In genomic region chr11:69288883-69289242, GRCh38 we compare ENCODE assay signal across 28 cellular contexts. TPM values are rescaled to one million over a fixed set of nuclear protein-coding genes. Genes with fewer than 3 reads are reported as not detected.
"Had no signal": no experiment of that assay in that cellular context is flagged by ENCODE, and none has a peak within 500 bp of the region (broad histone marks: within the 10 kb centered on the region; RNA-seq: fewer than 3 reads in every experiment).

No MANE protein-coding gene starts in this region.

- H3K4me3 Mint-ChIP-seq: activated naive CD8-positive, alpha-beta T cell; activated T-cell treated with anti-CD3 and anti-CD28 coated beads, Interleukin-2, amount 50 U/mL, for 72 hours; nephron; stimulated activated memory B cell treated with anti-CD40 and anti-IgM and Interleukin-4, amounts not matched to agents 10 μg/mL and 1 μg/mL and 100 μg/mL, for 72 hours; stimulated activated naive CD8-positive, alpha-beta T cell treated with anti-CD3 and anti-CD28 coated beads, Interleukin-15, amount 100 ng/mL, for 72 hours had no signal

- H3K9me3 Mint-ChIP-seq: activated T-cell treated with anti-CD3 and anti-CD28 coated beads, Interleukin-2, amount 50 U/mL, for 72 hours; nephron; stimulated activated memory B cell treated with anti-CD40 and anti-IgM and Interleukin-4, amounts not matched to agents 10 μg/mL and 1 μg/mL and 100 μg/mL, for 72 hours; stimulated activated naive CD8-positive, alpha-beta T cell treated with anti-CD3 and anti-CD28 coated beads, Interleukin-15, amount 100 ng/mL, for 72 hours had no signal

- H3K27ac ChIP-seq: coronary artery, dorsolateral prefrontal cortex, heart left ventricle, lower lobe of right lung, neutrophil, ovary, sigmoid colon, thyroid gland had no signal

- FAIRE-seq: bronchial epithelial cell had no signal

- DNase-seq: activated CD4-positive, alpha-beta T cell treated with anti-CD3 and anti-CD28 coated beads for 4 hours; activated CD4-positive, alpha-beta T cell treated with anti-CD3 and anti-CD28 coated beads, Interleukin-2, amount 50 U/mL, for 4 hours; activated naive CD4-positive, alpha-beta T cell; activated T-cell treated with anti-CD3 and anti-CD28 coated beads for 4 hours; activated T-cell treated with anti-CD3 and anti-CD28 coated beads, Interleukin-2, amount 50 U/mL, for 72 hours; anterior cingulate cortex; dorsolateral prefrontal cortex; foreskin fibroblast; kidney glomerular epithelial cell; ovary; sigmoid colon; stimulated activated CD4-positive, alpha-beta T cell treated with anti-CD3 and anti-CD28 coated beads, Interleukin-1b, Interleukin-23, amount 100 ng/mL, for 48 hours; stimulated activated CD4-positive, alpha-beta T cell treated with anti-CD3 and anti-CD28 coated beads, Interleukin-4, amount 100 ng/mL, for 4 hours; stimulated activated CD8-positive, alpha-beta memory T cell treated with anti-CD3 and anti-CD28 coated beads, Interleukin-4, amount 100 ng/mL, for 48 hours; stimulated activated naive CD8-positive, alpha-beta T cell treated with anti-CD3 and anti-CD28 coated beads, Interleukin-15, amount 100 ng/mL, for 72 hours; thyroid gland had no signal

- H3K4me3 ChIP-seq: coronary artery, dorsolateral prefrontal cortex, heart left ventricle, mucosa of descending colon, ovary, sigmoid colon, smooth muscle cell, thyroid gland, upper lobe of right lung had no signal

- H3K27me3 ChIP-seq: heart left ventricle, neutrophil, ovary, thyroid gland, upper lobe of right lung had no signal

- ATAC-seq: activated T-cell treated with anti-CD3 and anti-CD28 coated beads, Interleukin-2, amount 50 U/mL, for 72 hours; heart left ventricle; stimulated activated memory B cell treated with anti-CD40 and anti-IgM and Interleukin-4, amounts not matched to agents 10 μg/mL and 1 μg/mL and 100 μg/mL, for 72 hours; stimulated activated naive CD8-positive, alpha-beta T cell treated with anti-CD3 and anti-CD28 coated beads, Interleukin-15, amount 100 ng/mL, for 72 hours had no signal

- H3K4me2 ChIP-seq: smooth muscle cell had no signal

- H3K27me3 Mint-ChIP-seq: activated naive CD8-positive, alpha-beta T cell had no signal

- H3K36me3 Mint-ChIP-seq: activated naive CD8-positive, alpha-beta T cell; stimulated activated memory B cell treated with anti-CD40 and anti-IgM and Interleukin-4, amounts not matched to agents 10 μg/mL and 1 μg/mL and 100 μg/mL, for 72 hours had no signal

- H3K9me3 ChIP-seq: heart left ventricle, lower lobe of right lung, mucosa of descending colon, neutrophil, sigmoid colon, thyroid gland, upper lobe of right lung had no signal

- H3K36me3 ChIP-seq: heart left ventricle, lower lobe of right lung, neutrophil, ovary, sigmoid colon, thyroid gland, upper lobe of right lung had no signal

- H3K27ac Mint-ChIP-seq: activated naive CD8-positive, alpha-beta T cell; activated T-cell treated with anti-CD3 and anti-CD28 coated beads, Interleukin-2, amount 50 U/mL, for 72 hours; nephron; stimulated activated memory B cell treated with anti-CD40 and anti-IgM and Interleukin-4, amounts not matched to agents 10 μg/mL and 1 μg/mL and 100 μg/mL, for 72 hours; stimulated activated naive CD8-positive, alpha-beta T cell treated with anti-CD3 and anti-CD28 coated beads, Interleukin-15, amount 100 ng/mL, for 72 hours had no signal

RNA-seq across cellular contexts. Expression of gene MYEOV, which starts 5.1 kb away (rescaled TPM):
- total RNA-seq: sigmoid colon; smooth muscle cell; T-helper 1 cell treated with Interleukin-12 subunit alpha and Interleukin-12 subunit beta and Interleukin-4 antibody, amounts not matched to agents 30 ng/mL and 1 ng/mL, for 36 hours had no signal
